In the genomic region with DNA sequence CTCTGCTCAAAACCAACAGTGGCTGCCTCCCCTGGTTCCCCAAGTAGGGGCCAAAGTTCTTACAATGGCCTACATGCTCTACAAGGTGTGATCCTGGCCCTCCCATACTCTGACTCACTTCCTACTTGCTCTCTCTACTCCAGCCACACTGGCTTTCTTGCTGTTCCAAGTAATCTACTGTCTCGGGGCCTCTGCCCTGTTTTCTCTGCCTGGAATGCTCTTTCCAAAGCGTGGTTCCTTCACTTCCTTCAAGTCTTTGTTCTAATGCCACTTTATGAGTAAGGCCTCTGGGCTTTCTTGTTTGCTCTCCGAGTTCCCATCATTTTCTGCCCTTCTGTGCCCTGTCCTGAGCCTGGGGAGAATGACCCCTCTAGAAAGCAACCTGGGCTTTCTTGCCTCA, we compare ENCODE assay signal across 14 cellular contexts. TPM values are rescaled to one million over a fixed set of nuclear protein-coding genes. Genes with fewer than 3 reads are reported as not detected.
A peak's percentile ranks its signal among the peaks of the same experiment; 100 is the strongest.
DNase-seq lines count a peak whose midpoint lies in the region; ATAC-seq and TF ChIP-seq lines count a peak whose summit lies in the region.
"Had no signal": no experiment of that assay in that cellular context is flagged by ENCODE, and none has a peak within 500 bp of the region (broad histone marks: within the 10 kb centered on the region; RNA-seq: fewer than 3 reads in every experiment).

No MANE protein-coding gene starts in this region.

- DNase-seq in activated CD4-positive, alpha-beta T cell treated with anti-CD3 and anti-CD28 coated beads for 36 hours = no peak
- DNase-seq in activated CD4-positive, alpha-beta T cell treated with anti-CD3 and anti-CD28 coated beads for 1 hour = no peak
- DNase-seq in SW480 (ENCODE audit: low spot score) = peak; percentile 22
- peak; percentile 32 to 51 for DNase-seq in foreskin fibroblast
- no peak for DNase-seq in stimulated activated effector memory CD8-positive, alpha-beta T cell treated with anti-CD3 and anti-CD28 coated beads, Interleukin-12 subunit alpha, Interleukin-12 subunit beta, amount 100 ng/mL, for 72 hours (ENCODE audit: low spot score in 2 of 2)
- no peak for DNase-seq in MM.1S
- DNase-seq: activated T-cell treated with anti-CD3 and anti-CD28 coated beads, Interleukin-2, amount 50 U/mL, for 1 hour; COR-L47; effector memory CD4-positive, alpha-beta T cell; thyroid gland had no signal

- no peak overlapping the region for H3K9ac ChIP-seq in MM.1S (ENCODE audit: low read length)

- H3K36me3 ChIP-seq in MM.1S (replicated peaks; ENCODE audit: insufficient read depth, low read length) = no peaks in the 10 kb centered on the region
- H3K36me3 ChIP-seq: ascending aorta, thyroid gland had no signal

- H3K4me2 ChIP-seq in MM.1S (ENCODE audit: low read depth, low read length) = no peak overlapping the region

- H3K9me3 ChIP-seq in MM.1S (replicated peaks; ENCODE audit: insufficient read depth, low read length) = no peaks in the 10 kb centered on the region
- H3K9me3 ChIP-seq: ascending aorta, thyroid gland had no signal

- H3K27me3 Mint-ChIP-seq in activated CD4-positive, alpha-beta T cell treated with anti-CD3 and anti-CD28 coated beads for 36 hours = peaks cover 30% of the 10 kb centered on the region

- H3K27me3 ChIP-seq in MM.1S (replicated peaks; ENCODE audit: insufficient read depth, low read length) = peaks cover 13% of the 10 kb centered on the region
- H3K27me3 ChIP-seq: thyroid gland had no signal

- peaks cover 15% of the 10 kb centered on the region for H3K4me1 Mint-ChIP-seq in activated CD4-positive, alpha-beta T cell treated with anti-CD3 and anti-CD28 coated beads for 36 hours
- peaks cover 14% of the 10 kb centered on the region for H3K4me1 Mint-ChIP-seq in stimulated activated effector memory CD8-positive, alpha-beta T cell treated with anti-CD3 and anti-CD28 coated beads, Interleukin-12 subunit alpha, Interleukin-12 subunit beta, amount 100 ng/mL, for 72 hours

- H3K36me3 Mint-ChIP-seq in activated CD4-positive, alpha-beta T cell treated with anti-CD3 and anti-CD28 coated beads for 36 hours (ENCODE audit: low read depth) = no peaks in the 10 kb centered on the region
- no peaks in the 10 kb centered on the region for H3K36me3 Mint-ChIP-seq in stimulated activated effector memory CD8-positive, alpha-beta T cell treated with anti-CD3 and anti-CD28 coated beads, Interleukin-12 subunit alpha, Interleukin-12 subunit beta, amount 100 ng/mL, for 72 hours

- H2AFZ ChIP-seq in MM.1S (ENCODE audit: low read length) = no peak overlapping the region

- no peak overlapping the region for H3K27ac Mint-ChIP-seq in activated CD4-positive, alpha-beta T cell treated with anti-CD3 and anti-CD28 coated beads for 36 hours
- H3K27ac Mint-ChIP-seq in stimulated activated effector memory CD8-positive, alpha-beta T cell treated with anti-CD3 and anti-CD28 coated beads, Interleukin-12 subunit alpha, Interleukin-12 subunit beta, amount 100 ng/mL, for 72 hours = no peak overlapping the region
- H3K27ac Mint-ChIP-seq: T-helper 1 cell treated with Interleukin-12 subunit alpha and Interleukin-12 subunit beta and Interleukin-4 antibody, amounts not matched to agents 30 μg/mL and 1 μg/mL, for 36 hours had no signal

- no peaks in the 10 kb centered on the region for H3K9me3 Mint-ChIP-seq in activated CD4-positive, alpha-beta T cell treated with anti-CD3 and anti-CD28 coated beads for 36 hours (ENCODE audit: low read depth)
- no peaks in the 10 kb centered on the region for H3K9me3 Mint-ChIP-seq in stimulated activated effector memory CD8-positive, alpha-beta T cell treated with anti-CD3 and anti-CD28 coated beads, Interleukin-12 subunit alpha, Interleukin-12 subunit beta, amount 100 ng/mL, for 72 hours
- H3K9me3 Mint-ChIP-seq: T-helper 1 cell treated with Interleukin-12 subunit alpha and Interleukin-12 subunit beta and Interleukin-4 antibody, amounts not matched to agents 30 μg/mL and 1 μg/mL, for 36 hours had no signal

- intact Hi-C loops in activated CD4-positive, alpha-beta T cell treated with anti-CD3 and anti-CD28 coated beads for 36 hours (cut with DNase I, micrococcal nuclease) = no loop called here

- H3K27ac ChIP-seq in MM.1S (ENCODE audit: low read length) = no peak overlapping the region
- H3K27ac ChIP-seq: ascending aorta, thyroid gland had no signal

- H3K4me3 Mint-ChIP-seq in activated CD4-positive, alpha-beta T cell treated with anti-CD3 and anti-CD28 coated beads for 36 hours = no peak overlapping the region
- no peak overlapping the region for H3K4me3 Mint-ChIP-seq in stimulated activated effector memory CD8-positive, alpha-beta T cell treated with anti-CD3 and anti-CD28 coated beads, Interleukin-12 subunit alpha, Interleukin-12 subunit beta, amount 100 ng/mL, for 72 hours
- H3K4me3 Mint-ChIP-seq: T-helper 1 cell treated with Interleukin-12 subunit alpha and Interleukin-12 subunit beta and Interleukin-4 antibody, amounts not matched to agents 30 μg/mL and 1 μg/mL, for 36 hours had no signal

- POLR2A ChIA-PET in activated CD4-positive, alpha-beta T cell treated with anti-CD3 and anti-CD28 coated beads for 36 hours (lab: Charles Lee) = no interaction called here

- H4K20me1 ChIP-seq in MM.1S (ENCODE audit: insufficient read depth, low read length) = no peaks in the 10 kb centered on the region

- H3K4me1 ChIP-seq in MM.1S (ENCODE audit: low read length) = no peaks in the 10 kb centered on the region

- CTCF ChIA-PET in activated CD4-positive, alpha-beta T cell treated with anti-CD3 and anti-CD28 coated beads for 36 hours (lab: Charles Lee) = interaction anchor here (0.7 kb wide), 1 partner anchor 44 kb away, joined by 3 read pairs; no protein-coding TSS in a partner anchor

- no peaks in the 10 kb centered on the region for H3K9me2 ChIP-seq in MM.1S (replicated peaks; ENCODE audit: insufficient read depth, low read length)

- H3K4me3 ChIP-seq in foreskin fibroblast (ENCODE audit: low read depth in 1 of 2, low read length in 2 of 2) (no peak overlapping the region), MM.1S (ENCODE audit: low read length) (no peak overlapping the region)
- H3K4me3 ChIP-seq: ascending aorta, thyroid gland had no signal

- no peak for TF ChIP-seq CTCF in foreskin fibroblast (IDR thresholded peaks at IDR 0.05; ENCODE audit: low read depth, low read length)
- no peak for TF ChIP-seq CTCF in MM.1S (IDR thresholded peaks at IDR 0.05; ENCODE audit: low read length)

- H3F3A ChIP-seq in MM.1S (ENCODE audit: insufficient read depth, low read length) = no peaks in the 10 kb centered on the region

- peak; percentile 40 for ATAC-seq in activated CD4-positive, alpha-beta T cell treated with anti-CD3 and anti-CD28 coated beads for 36 hours
- peak; percentile 36 for ATAC-seq in stimulated activated effector memory CD8-positive, alpha-beta T cell treated with anti-CD3 and anti-CD28 coated beads, Interleukin-12 subunit alpha, Interleukin-12 subunit beta, amount 100 ng/mL, for 72 hours
- no peak for ATAC-seq in GM21576 (IDR thresholded peaks at IDR 0.05; ENCODE audit: unreplicated experiment)
- no peak for ATAC-seq in GM18858 (IDR thresholded peaks at IDR 0.05; ENCODE audit: unreplicated experiment)

- no peaks in the 10 kb centered on the region for H3K79me2 ChIP-seq in MM.1S (ENCODE audit: low read length)

RNA-seq across cellular contexts. Expression of a gene that starts 4.1 kb away (rescaled TPM):
- total RNA-seq in activated CD4-positive, alpha-beta T cell treated with anti-CD3 and anti-CD28 coated beads for 36 hours = 1 to 10 TPM; 7.3 to 9.1 TPM
- total RNA-seq: ascending aorta had no signal

Comparison
In these comparisons a context has a peak if more than half of its experiments do, and no peak if none do; other contexts are left out.
1. ATAC-seq: peak in activated CD4-positive, alpha-beta T cell treated with anti-CD3 and anti-CD28 coated beads for 36 hours (single experiment) and stimulated activated effector memory CD8-positive, alpha-beta T cell treated with anti-CD3 and anti-CD28 coated beads, Interleukin-12 subunit alpha, Interleukin-12 subunit beta, amount 100 ng/mL, for 72 hours (single experiment); none in GM21576 (single experiment) and GM18858 (single experiment).
2. DNase-seq: peak in SW480 (single experiment) and foreskin fibroblast (2 of 2); none in activated CD4-positive, alpha-beta T cell treated with anti-CD3 and anti-CD28 coated beads for 36 hours (single experiment), activated CD4-positive, alpha-beta T cell treated with anti-CD3 and anti-CD28 coated beads for 1 hour (single experiment), stimulated activated effector memory CD8-positive, alpha-beta T cell treated with anti-CD3 and anti-CD28 coated beads, Interleukin-12 subunit alpha, Interleukin-12 subunit beta, amount 100 ng/mL, for 72 hours (0 of 2) and MM.1S (single experiment).